In the genomic region with DNA sequence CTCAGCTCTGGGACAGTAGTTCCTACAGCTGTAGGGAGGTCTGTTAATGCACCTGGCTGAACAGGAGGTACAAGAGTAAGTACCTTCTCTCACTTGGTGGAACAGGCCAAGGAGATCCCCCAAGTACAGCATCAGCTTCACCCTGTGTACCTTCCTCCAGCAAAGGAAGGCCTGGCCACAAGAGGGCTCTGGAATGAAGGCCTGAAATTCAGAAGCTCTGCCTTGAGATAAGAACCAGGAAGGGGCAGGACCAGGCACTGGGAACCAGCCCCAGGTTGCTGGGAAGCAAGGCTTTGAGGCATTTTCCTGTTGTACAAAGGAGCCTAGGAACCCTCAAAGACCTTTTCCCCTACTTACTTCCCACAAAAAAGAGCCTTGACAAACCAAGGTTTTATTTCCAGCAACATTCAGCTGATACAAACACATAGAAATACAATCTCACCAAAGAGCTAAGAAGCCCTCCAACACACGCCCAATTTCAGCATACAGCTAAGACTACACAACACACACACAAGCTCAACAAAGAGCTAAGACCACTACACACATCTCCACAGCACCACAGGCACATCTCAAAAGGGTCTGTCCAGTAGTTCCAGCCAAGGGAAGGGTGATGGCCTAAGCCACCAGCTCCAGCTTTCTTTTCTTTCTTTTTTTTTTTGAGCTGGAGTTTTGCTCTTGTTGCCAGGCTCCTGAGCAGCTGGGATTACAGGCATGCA, we compare ENCODE assay signal across 8 cellular contexts. TPM values are rescaled to one million over a fixed set of nuclear protein-coding genes. Genes with fewer than 3 reads are reported as not detected.
A peak's percentile ranks its signal among the peaks of the same experiment; 100 is the strongest.
DNase-seq lines count a peak whose midpoint lies in the region; ATAC-seq and TF ChIP-seq lines count a peak whose summit lies in the region.

No MANE protein-coding gene starts in this region.

- no peak overlapping the region for H3K4me3 Mint-ChIP-seq in activated B cell treated with CpG ODN at 0.5 μM for 24 hours

- H3K9me3 Mint-ChIP-seq in activated B cell treated with CpG ODN at 0.5 μM for 24 hours: no peaks in the 10 kb centered on the region

- H3K9ac ChIP-seq in liver (ENCODE audit: low read depth in 1 of 2, low read length in 2 of 2): no peak overlapping the region

- H3K4me3 ChIP-seq in liver (ENCODE audit: low read depth in 1 of 3, low read length in 3 of 3): no peak overlapping the region

- H3K36me3 ChIP-seq in liver (ENCODE audit: control insufficient read depth in 4 of 4, insufficient read depth in 3 of 4, low read depth in 1 of 4, low read length in 3 of 4): peaks cover 0 to 35% (median 26%) of the 10 kb centered on the region in 4 donors

- DNase-seq in GM10248 (ENCODE audit: extremely low spot score): peak; percentile 66
- peak; percentile 32 for DNase-seq in LoVo (ENCODE audit: low spot score)
- peak; percentile 29 for DNase-seq in activated B cell treated with CpG ODN at 0.5 μM for 24 hours
- peak; percentile 16 for DNase-seq in stimulated activated CD8-positive, alpha-beta memory T cell treated with anti-CD3 and anti-CD28 coated beads, Interleukin-4, amount 100 ng/mL, for 4 hours (ENCODE audit: low read depth in 2 of 2, low spot score in 1 of 2)
- DNase-seq in NCI-H1048 (lab: John Stamatoyannopoulos, UW): no peak

- TF ChIP-seq CTCF in GM10248 (IDR thresholded peaks at IDR 0.05; ENCODE audit: control extremely low read depth, extremely low read depth, low read depth, missing control alignments) (peak; percentile 81), activated B cell treated with CpG ODN at 0.5 μM for 24 hours (IDR thresholded peaks at IDR 0.05) (no peak), liver (IDR thresholded peaks at IDR 0.05; ENCODE audit: low read depth, low read length, missing input control) (peak; percentile 71)

- 88% methylated on average over 1 of the region's 1 CpG for WGBS in liver

- H3K4me1 ChIP-seq in liver (ENCODE audit: control insufficient read depth in 4 of 4, insufficient read depth in 4 of 4, low read length in 3 of 4): peaks cover 0 to 5% (median 1%) of the 10 kb centered on the region in 4 donors

- TF ChIP-seq RAD21 in liver (IDR thresholded peaks at IDR 0.05): peak; percentile 89 to 96

- H3K36me3 Mint-ChIP-seq in activated B cell treated with CpG ODN at 0.5 μM for 24 hours (ENCODE audit: low read depth): peaks cover 25% of the 10 kb centered on the region

- ATAC-seq in activated B cell treated with CpG ODN at 0.5 μM for 24 hours (ENCODE audit: low read depth): peak; percentile 81
- no peak for ATAC-seq in HG03095 (IDR thresholded peaks at IDR 0.05; ENCODE audit: unreplicated experiment)

- no peaks in the 10 kb centered on the region for H3K27me3 ChIP-seq in liver (ENCODE audit: control insufficient read depth in 4 of 4, insufficient read depth in 4 of 4, low read length in 3 of 4)

- peaks cover 3% of the 10 kb centered on the region for H3K4me1 Mint-ChIP-seq in activated B cell treated with CpG ODN at 0.5 μM for 24 hours

- no peaks in the 10 kb centered on the region for H3K9me3 ChIP-seq in liver (ENCODE audit: control insufficient read depth in 4 of 4, low read length in 3 of 4)

- POLR2A ChIA-PET in GM10248 (lab: Yijun Ruan, JAX) (interaction anchor here (0.6 kb wide), 2 partner anchors 22 to 39 kb away, joined by 4 to 5 read pairs; no protein-coding TSS in a partner anchor), activated B cell treated with CpG ODN at 0.5 μM for 24 hours (lab: Charles Lee) (interaction anchor here (0.6 to 2.2 kb wide), 11 partner anchors 16 to 169 kb away, joined by 3 to 15 read pairs (median 8); a partner anchor contains a TSS)

- intact Hi-C loops in activated B cell treated with CpG ODN at 0.5 μM for 24 hours (cut with micrococcal nuclease): loop anchor here (1.0 to 5.0 kb wide), 6 partner anchors 41 to 385 kb away; a partner anchor contains a TSS

- H3K27ac ChIP-seq in cingulate gyrus (ENCODE audit: low read depth, low read length) (peak overlapping the region; percentile 71), liver (ENCODE audit: low read depth in 1 of 2, low read length in 2 of 2) (peak overlapping the region; percentile 45 to 52)

- no peaks in the 10 kb centered on the region for H3K27me3 Mint-ChIP-seq in activated B cell treated with CpG ODN at 0.5 μM for 24 hours

- CTCF ChIA-PET in GM10248 (lab: Yijun Ruan, JAX): interaction anchor here (0.6 to 6.0 kb wide), 36 partner anchors 8 to 744 kb away, joined by 3 to 46 read pairs (median 4); a partner anchor contains a TSS
- CTCF ChIA-PET in activated B cell treated with CpG ODN at 0.5 μM for 24 hours (lab: Charles Lee): interaction anchor here (0.6 to 3.7 kb wide), 29 partner anchors 8 to 386 kb away, joined by 3 to 79 read pairs (median 5); a partner anchor contains a TSS

- H3K27ac Mint-ChIP-seq in activated B cell treated with CpG ODN at 0.5 μM for 24 hours: peak overlapping the region; percentile 42

TF ChIP-seq in liver, 16 proteins besides CTCF, POLR2A, EP300 and RAD21:
- TF ChIP-seq, protein P1, sequence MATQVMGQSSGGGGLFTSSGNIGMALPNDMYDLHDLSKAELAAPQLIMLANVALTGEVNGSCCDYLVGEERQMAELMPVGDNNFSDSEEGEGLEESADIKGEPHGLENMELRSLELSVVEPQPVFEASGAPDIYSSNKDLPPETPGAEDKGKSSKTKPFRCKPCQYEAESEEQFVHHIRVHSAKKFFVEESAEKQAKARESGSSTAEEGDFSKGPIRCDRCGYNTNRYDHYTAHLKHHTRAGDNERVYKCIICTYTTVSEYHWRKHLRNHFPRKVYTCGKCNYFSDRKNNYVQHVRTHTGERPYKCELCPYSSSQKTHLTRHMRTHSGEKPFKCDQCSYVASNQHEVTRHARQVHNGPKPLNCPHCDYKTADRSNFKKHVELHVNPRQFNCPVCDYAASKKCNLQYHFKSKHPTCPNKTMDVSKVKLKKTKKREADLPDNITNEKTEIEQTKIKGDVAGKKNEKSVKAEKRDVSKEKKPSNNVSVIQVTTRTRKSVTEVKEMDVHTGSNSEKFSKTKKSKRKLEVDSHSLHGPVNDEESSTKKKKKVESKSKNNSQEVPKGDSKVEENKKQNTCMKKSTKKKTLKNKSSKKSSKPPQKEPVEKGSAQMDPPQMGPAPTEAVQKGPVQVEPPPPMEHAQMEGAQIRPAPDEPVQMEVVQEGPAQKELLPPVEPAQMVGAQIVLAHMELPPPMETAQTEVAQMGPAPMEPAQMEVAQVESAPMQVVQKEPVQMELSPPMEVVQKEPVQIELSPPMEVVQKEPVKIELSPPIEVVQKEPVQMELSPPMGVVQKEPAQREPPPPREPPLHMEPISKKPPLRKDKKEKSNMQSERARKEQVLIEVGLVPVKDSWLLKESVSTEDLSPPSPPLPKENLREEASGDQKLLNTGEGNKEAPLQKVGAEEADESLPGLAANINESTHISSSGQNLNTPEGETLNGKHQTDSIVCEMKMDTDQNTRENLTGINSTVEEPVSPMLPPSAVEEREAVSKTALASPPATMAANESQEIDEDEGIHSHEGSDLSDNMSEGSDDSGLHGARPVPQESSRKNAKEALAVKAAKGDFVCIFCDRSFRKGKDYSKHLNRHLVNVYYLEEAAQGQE (IDR thresholded peaks at IDR 0.05): no peak
- TF ChIP-seq GABPA (IDR thresholded peaks at IDR 0.05 in 1 of 2, conservative IDR thresholded peaks at IDR 0.05 in 1 of 2) (peak in 1 of 2 donors; percentile 36), JUND (IDR thresholded peaks at IDR 0.05) (no peak), TAF1 (conservative IDR thresholded peaks at IDR 0.05) (no peak), RXRA (IDR thresholded peaks at IDR 0.05) (peak in 1 of 2 donors; percentile 39), NR2F2 (IDR thresholded peaks at IDR 0.05) (peak; percentile 65), HNF4A (conservative IDR thresholded peaks at IDR 0.05) (peak in 1 of 2 donors; percentile 7), EGR1 (IDR thresholded peaks at IDR 0.05; ENCODE audit: low read depth in 2 of 2) (no peak)
- TF ChIP-seq, protein P2, sequence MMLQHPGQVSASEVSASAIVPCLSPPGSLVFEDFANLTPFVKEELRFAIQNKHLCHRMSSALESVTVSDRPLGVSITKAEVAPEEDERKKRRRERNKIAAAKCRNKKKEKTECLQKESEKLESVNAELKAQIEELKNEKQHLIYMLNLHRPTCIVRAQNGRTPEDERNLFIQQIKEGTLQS (IDR thresholded peaks at IDR 0.05): no peak
- TF ChIP-seq, protein P3, sequence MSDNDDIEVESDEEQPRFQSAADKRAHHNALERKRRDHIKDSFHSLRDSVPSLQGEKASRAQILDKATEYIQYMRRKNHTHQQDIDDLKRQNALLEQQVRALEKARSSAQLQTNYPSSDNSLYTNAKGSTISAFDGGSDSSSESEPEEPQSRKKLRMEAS (IDR thresholded peaks at IDR 0.05): no peak

RNA-seq across cellular contexts. Expression of a gene that starts 23.5 kb away (rescaled TPM):
- total RNA-seq in activated B cell treated with CpG ODN at 0.5 μM for 24 hours: 11.1 and 11.6 TPM in 2 replicates
- 10 to 100 TPM; 45.9 to 80.4 TPM for total RNA-seq in liver
- 10 to 100 TPM; 25.8 to 45.3 TPM for polyA plus RNA-seq in liver

RNA-seq across cellular contexts. Expression of a gene that starts 41.3 kb away (rescaled TPM):
- 69.8 and 70.2 TPM in 2 replicates for total RNA-seq in activated B cell treated with CpG ODN at 0.5 μM for 24 hours
- 10 to 100 TPM; 10.9 to 23.6 TPM for total RNA-seq in liver
- 10 to 100 TPM; 45.9 to 67.5 TPM for polyA plus RNA-seq in liver

RNA-seq across cellular contexts. Expression of a gene that starts 42.9 kb away (rescaled TPM):
- total RNA-seq in activated B cell treated with CpG ODN at 0.5 μM for 24 hours: not detected in 2 replicates
- under 1 TPM in 1 of 2 donors, not detected in 1; 0.50 TPM for total RNA-seq in liver
- under 1 TPM in 1 of 2 donors, not detected in 1; 0.12 TPM for polyA plus RNA-seq in liver

RNA-seq across cellular contexts. Expression of a gene that starts 48.3 kb away (rescaled TPM):
- 134 and 143 TPM in 2 replicates for total RNA-seq in activated B cell treated with CpG ODN at 0.5 μM for 24 hours
- total RNA-seq in liver: 10 to 100 TPM; 29.8 to 43.5 TPM
- 10 to 100 TPM; 19.2 to 24.5 TPM for polyA plus RNA-seq in liver
